Comparison of ENCODE assay signal across 13 cellular contexts in genomic region chr4:1310796-1311715, GRCh38. TPM values are rescaled to one million over a fixed set of nuclear protein-coding genes. Genes with fewer than 3 reads are reported as not detected.
A peak's percentile ranks its signal among the peaks of the same experiment; 100 is the strongest.
DNase-seq lines count a peak whose midpoint lies in the region; ATAC-seq and TF ChIP-seq lines count a peak whose summit lies in the region.
"Had no signal": no experiment of that assay in that cellular context is flagged by ENCODE, and none has a peak within 500 bp of the region (broad histone marks: within the 10 kb centered on the region; RNA-seq: fewer than 3 reads in every experiment).

No MANE protein-coding gene starts in this region.

- peak; percentile 28 to 39 for ATAC-seq in activated T-cell treated with anti-CD3 and anti-CD28 coated beads, Interleukin-2, amount 50 U/mL, for 72 hours (replicated peaks in 1 of 2)
- no peak for ATAC-seq in HG02623 (IDR thresholded peaks at IDR 0.05; ENCODE audit: unreplicated experiment)

- H3K4me3 ChIP-seq in esophagus squamous epithelium (no peak overlapping the region), spleen (peak overlapping the region in 1 of 8 donors; percentile 64)

- H3K36me3 ChIP-seq in esophagus squamous epithelium (peaks cover 15 to 56% (median 20%) of the 10 kb centered on the region in 3 donors), spleen (peaks cover 6 to 66% (median 37%) of the 10 kb centered on the region in 6 donors)

- no peak for DNase-seq in activated T-cell treated with anti-CD3 and anti-CD28 coated beads, Interleukin-2, amount 50 U/mL, for 24 hours
- no peak for DNase-seq in activated T-cell treated with anti-CD3 and anti-CD28 coated beads, Interleukin-2, amount 50 U/mL, for 1 hour
- no peak for DNase-seq in activated T-cell treated with anti-CD3 and anti-CD28 coated beads, Interleukin-2, amount 50 U/mL, for 72 hours
- DNase-seq in esophagus squamous epithelium (lab: John Stamatoyannopoulos, UW), result no peak
- DNase-seq in spleen, result peak; percentile 79
- no peak for DNase-seq in NCI-H146 (lab: John Stamatoyannopoulos, UW)
- DNase-seq in Ammon's horn (ENCODE audit: low spot score), result no peak
- DNase-seq: DMS79 treated with DMSO at 0.1 percent for 48 hours, GM23248, MV-4-11, NCI-H524, RPMI8226 had no signal

- H3K9me3 Mint-ChIP-seq in activated T-cell treated with anti-CD3 and anti-CD28 coated beads, Interleukin-2, amount 50 U/mL, for 24 hours, result no peaks in the 10 kb centered on the region
- H3K9me3 Mint-ChIP-seq in activated T-cell treated with anti-CD3 and anti-CD28 coated beads, Interleukin-2, amount 50 U/mL, for 72 hours, result no peaks in the 10 kb centered on the region

- 77 to 87% methylated on average over 24 to 28 of the region's 52 CpGs for WGBS in esophagus squamous epithelium, 2 donors
- 70 to 84% (median 75%) methylated on average over 37 to 52 of the region's 52 CpGs for WGBS in spleen, 5 donors

- intact Hi-C loops in esophagus squamous epithelium (cut with DNase I) (no loop called here), spleen (cut with DNase I; ENCODE audit: low total_unique reads) (no loop called here)

- H3K27me3 ChIP-seq in esophagus squamous epithelium (no peaks in the 10 kb centered on the region), spleen (replicated peaks in 1 of 7) (no peaks in the 10 kb centered on the region)

- no peak for TF ChIP-seq POLR2A in esophagus squamous epithelium (IDR thresholded peaks at IDR 0.05)
- no peak for TF ChIP-seq POLR2A in spleen (IDR thresholded peaks at IDR 0.05)

- no peaks in the 10 kb centered on the region for H3K27me3 Mint-ChIP-seq in activated T-cell treated with anti-CD3 and anti-CD28 coated beads, Interleukin-2, amount 50 U/mL, for 24 hours
- H3K27me3 Mint-ChIP-seq in activated T-cell treated with anti-CD3 and anti-CD28 coated beads, Interleukin-2, amount 50 U/mL, for 72 hours (ENCODE audit: low read depth), result no peaks in the 10 kb centered on the region

- H3K9me3 ChIP-seq in esophagus squamous epithelium (no peaks in the 10 kb centered on the region), spleen (no peaks in the 10 kb centered on the region)

- H3K4me1 ChIP-seq in esophagus squamous epithelium (peaks cover 17 to 55% (median 30%) of the 10 kb centered on the region in 3 donors), spleen (peaks cover 27 to 61% (median 49%) of the 10 kb centered on the region in 6 donors)

- H3K4me1 Mint-ChIP-seq in activated T-cell treated with anti-CD3 and anti-CD28 coated beads, Interleukin-2, amount 50 U/mL, for 24 hours (ENCODE audit: low read depth), result peaks cover 66% of the 10 kb centered on the region
- peaks cover 44% of the 10 kb centered on the region for H3K4me1 Mint-ChIP-seq in activated T-cell treated with anti-CD3 and anti-CD28 coated beads, Interleukin-2, amount 50 U/mL, for 72 hours (ENCODE audit: low read depth)

- H3K27ac ChIP-seq in esophagus squamous epithelium, result peak overlapping the region in 3 of 4 donors; percentile 18 to 76 (median 73)
- H3K27ac ChIP-seq in spleen, result peak overlapping the region in 7 of 8 donors; percentile 7 to 78 (median 37)

- TF ChIP-seq CTCF in esophagus squamous epithelium (IDR thresholded peaks at IDR 0.05), result no peak
- TF ChIP-seq CTCF in spleen (IDR thresholded peaks at IDR 0.05 in 8 of 11, conservative IDR thresholded peaks at IDR 0.05 in 3 of 11), result no peak

- peak overlapping the region; percentile 60 for H3K4me3 Mint-ChIP-seq in activated T-cell treated with anti-CD3 and anti-CD28 coated beads, Interleukin-2, amount 50 U/mL, for 24 hours
- peak overlapping the region; percentile 45 to 75 for H3K4me3 Mint-ChIP-seq in activated T-cell treated with anti-CD3 and anti-CD28 coated beads, Interleukin-2, amount 50 U/mL, for 72 hours

- H3K36me3 Mint-ChIP-seq in activated T-cell treated with anti-CD3 and anti-CD28 coated beads, Interleukin-2, amount 50 U/mL, for 24 hours (ENCODE audit: low read depth), result peaks cover 63% of the 10 kb centered on the region
- H3K36me3 Mint-ChIP-seq in activated T-cell treated with anti-CD3 and anti-CD28 coated beads, Interleukin-2, amount 50 U/mL, for 72 hours (ENCODE audit: insufficient read depth in 2 of 2), result peaks cover 7 to 22% of the 10 kb centered on the region in 2 donors

- peak overlapping the region; percentile 72 for H3K27ac Mint-ChIP-seq in activated T-cell treated with anti-CD3 and anti-CD28 coated beads, Interleukin-2, amount 50 U/mL, for 24 hours
- H3K27ac Mint-ChIP-seq in activated T-cell treated with anti-CD3 and anti-CD28 coated beads, Interleukin-2, amount 50 U/mL, for 72 hours, result no peak overlapping the region

RNA-seq across cellular contexts. Expression of gene MAEA, which starts 21.4 kb away (rescaled TPM):
- 10 to 100 TPM; 38.4 to 48.4 TPM for total RNA-seq in activated T-cell treated with anti-CD3 and anti-CD28 coated beads, Interleukin-2, amount 50 U/mL, for 72 hours
- total RNA-seq in esophagus squamous epithelium (10 to 100 TPM; 56.6 to 78.7 (median 67.5) TPM), spleen (100 to 1,000 TPM in 1 of 7 donors, 10 to 100 TPM in 6; 64.3 to 112 (median 85.6) TPM)
- polyA plus RNA-seq in spleen, result 10 to 100 TPM; 46.6 to 76.5 (median 58.8) TPM

RNA-seq across cellular contexts. Expression of gene UVSSA, which starts 36.0 kb away (rescaled TPM):
- total RNA-seq in activated T-cell treated with anti-CD3 and anti-CD28 coated beads, Interleukin-2, amount 50 U/mL, for 72 hours, result 10 to 100 TPM; 23.0 to 25.8 TPM
- 10 to 100 TPM in 3 of 4 donors, 1 to 10 TPM in 1; 7.2 to 12.8 (median 11.5) TPM for total RNA-seq in esophagus squamous epithelium
- total RNA-seq in spleen, result 10 to 100 TPM; 23.9 to 54.0 (median 37.1) TPM
- 10 to 100 TPM in 2 of 3 donors, 1 to 10 TPM in 1; 3.0 to 15.5 (median 10.3) TPM for polyA plus RNA-seq in spleen
